In the genomic region with DNA sequence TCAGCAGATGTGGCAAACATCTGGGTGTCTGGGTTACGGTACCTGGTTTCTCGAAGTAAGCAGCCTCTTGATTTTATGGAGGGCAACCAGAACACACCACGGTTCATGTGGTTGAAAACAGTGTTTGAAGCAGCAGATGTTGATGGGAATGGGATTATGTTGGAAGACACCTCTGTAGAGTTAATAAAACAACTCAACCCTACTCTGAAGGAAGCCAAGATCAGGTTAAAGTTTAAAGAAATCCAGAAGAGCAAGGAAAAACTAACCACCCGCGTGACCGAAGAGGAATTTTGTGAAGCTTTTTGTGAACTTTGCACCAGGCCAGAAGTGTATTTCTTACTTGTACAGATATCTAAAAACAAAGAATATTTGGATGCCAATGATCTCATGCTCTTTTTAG, we compare ENCODE assay signal across 21 cellular contexts.
"Had no signal": no experiment of that assay in that cellular context is flagged by ENCODE, and none has a peak within 500 bp of the region (broad histone marks: within the 10 kb centered on the region; RNA-seq: fewer than 3 reads in every experiment).

No MANE protein-coding gene starts in this region.

- H3K9me3 ChIP-seq: MG63, SK-N-SH had no signal

- FAIRE-seq: HepG2, RCC 7860 had no signal

- H3K27me3 ChIP-seq: MG63 had no signal

- H3K4me3 ChIP-seq: MG63 had no signal

- H3K36me3 ChIP-seq: MG63 had no signal

- H3K9ac ChIP-seq: SK-N-SH had no signal

- DNase-seq: IMR-90, Karpas-422, KG1, MG63, NCI-H1092, NCI-H1105 treated with DMSO at 0.1 percent for 48 hours, NCI-H1417 treated with DMSO at 0.1 percent for 48 hours, NCI-H146, NCI-H1694 treated with DMSO at 0.1 percent for 48 hours, NCI-H1930, NCI-H2081, NCI-H2107, NCI-H2227 treated with DMSO at 0.1 percent for 48 hours, NCI-H524, NCI-H69, NCI-H774, RPMI8226, SHP77, SK-N-SH had no signal

- ATAC-seq: HepG2 had no signal
